In the genomic region with DNA sequence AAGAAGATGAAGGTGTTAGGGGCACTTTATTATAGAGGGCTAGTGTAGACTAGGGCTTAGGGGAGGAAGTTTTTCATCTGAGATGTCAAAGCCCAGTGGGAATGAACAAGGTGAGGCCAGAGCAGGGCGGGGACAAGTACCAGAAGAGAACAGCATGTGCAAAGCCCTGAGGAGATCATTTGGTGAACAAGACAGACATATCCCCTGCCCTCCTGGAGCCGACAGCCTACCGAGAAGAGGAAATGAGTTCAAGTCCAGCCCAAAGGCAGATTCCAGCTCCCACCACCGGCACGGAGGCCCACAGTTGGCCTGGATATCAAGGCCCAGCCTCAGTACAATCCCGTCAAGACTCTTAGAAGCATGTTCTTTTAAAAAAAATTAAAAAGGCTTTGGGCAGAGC, we compare ENCODE assay signal across 25 cellular contexts.
"Had no signal": no experiment of that assay in that cellular context is flagged by ENCODE, and none has a peak within 500 bp of the region (broad histone marks: within the 10 kb centered on the region; RNA-seq: fewer than 3 reads in every experiment).

No MANE protein-coding gene starts in this region.

- H3K36me3 ChIP-seq: colonic mucosa, esophagus squamous epithelium, gastrocnemius medialis, heart left ventricle, left ventricle myocardium inferior, lower lobe of right lung had no signal

- H3K27me3 ChIP-seq: colonic mucosa, hepatocyte had no signal

- H3K4me3 ChIP-seq: colonic mucosa, esophagus squamous epithelium, gastrocnemius medialis, heart left ventricle, hepatocyte, left ventricle myocardium inferior, lower lobe of right lung, mucosa of descending colon had no signal

- H3K4me1 ChIP-seq: colonic mucosa, esophagus squamous epithelium, gastrocnemius medialis, left ventricle myocardium inferior, lower lobe of right lung had no signal

- H3K9me3 ChIP-seq: colonic mucosa, esophagus squamous epithelium, gastrocnemius medialis, heart left ventricle, left ventricle myocardium inferior, lower lobe of right lung, mucosa of descending colon had no signal

- H3K9me3 Mint-ChIP-seq: dendritic cell treated with granulocyte-macrophage colony-stimulating factor and Interleukin-4, amounts not matched to agents 40 ng/mL and 50 ng/mL, for 4 days; effector memory CD8-positive, alpha-beta T cell; endodermal cell; immature natural killer cell; mesothelial cell of epicardium had no signal

- H3K4me3 Mint-ChIP-seq: dendritic cell treated with granulocyte-macrophage colony-stimulating factor and Interleukin-4, amounts not matched to agents 40 ng/mL and 50 ng/mL, for 4 days; effector memory CD8-positive, alpha-beta T cell; endodermal cell; immature natural killer cell; mesothelial cell of epicardium had no signal

- H3K4me1 Mint-ChIP-seq: endodermal cell, immature natural killer cell, mesothelial cell of epicardium had no signal

- H3K27ac Mint-ChIP-seq: dendritic cell treated with granulocyte-macrophage colony-stimulating factor and Interleukin-4, amounts not matched to agents 40 ng/mL and 50 ng/mL, for 4 days; endodermal cell; immature natural killer cell; mesothelial cell of epicardium had no signal

- DNase-seq: colonic mucosa; cortex of kidney; effector CD8-positive, alpha-beta T cell; effector memory CD8-positive, alpha-beta T cell; endodermal cell; erythroblast; esophagus squamous epithelium; foreskin fibroblast; foreskin melanocyte; gastrocnemius medialis; heart left ventricle; hypothalamus; immature natural killer cell; islet precursor cell; kidney; kidney glomerular epithelial cell; left colon; left ventricle myocardium inferior; lower lobe of right lung; mesenchymal stem cell; mucosa of descending colon had no signal

- H3K27ac ChIP-seq: colonic mucosa, epithelial cell of prostate, esophagus squamous epithelium, gastrocnemius medialis, heart left ventricle, hepatocyte, left ventricle myocardium inferior, lower lobe of right lung had no signal

- H3K36me3 Mint-ChIP-seq: immature natural killer cell, mesothelial cell of epicardium had no signal
